ENCODE assay signal across 1 cellular context in the genomic region with DNA sequence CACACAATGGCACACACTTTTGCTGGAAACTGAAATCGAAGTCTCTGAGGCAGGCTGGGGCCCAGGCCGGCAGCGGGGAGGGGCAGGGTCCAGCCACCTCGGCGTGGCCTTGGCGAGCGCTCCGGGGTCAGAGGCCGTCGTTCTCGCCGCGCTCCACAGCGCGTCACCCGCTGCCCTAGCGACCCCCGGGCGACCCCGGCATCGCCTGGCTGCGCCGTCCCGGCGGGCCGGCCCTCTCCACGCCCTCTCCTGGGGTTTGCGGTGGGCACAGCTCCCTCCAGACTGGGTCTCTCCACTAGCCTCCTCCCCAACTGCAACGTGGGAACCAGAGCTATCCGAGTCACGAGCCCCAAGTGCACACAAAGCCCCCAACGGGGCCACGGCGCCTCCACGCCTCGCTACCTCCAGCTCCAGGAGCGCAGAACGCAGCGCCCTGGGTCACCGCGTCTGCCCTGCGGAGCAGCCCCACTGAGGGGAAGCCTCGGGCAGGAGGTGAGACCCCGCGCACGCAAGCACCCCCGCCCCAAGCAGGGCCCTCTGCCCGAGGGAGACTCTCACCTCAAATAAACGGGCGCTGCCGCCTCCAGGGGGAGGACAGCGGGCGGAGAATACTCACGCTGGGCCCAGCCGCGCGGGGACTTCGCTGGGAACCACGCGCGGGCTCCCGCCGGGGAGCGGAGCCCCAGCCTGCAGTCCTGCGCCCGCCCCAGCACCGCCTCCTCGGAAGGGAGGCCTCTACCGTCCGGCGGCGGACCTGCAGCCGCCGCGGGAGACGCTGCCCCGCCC.
TF ChIP-seq lines count a peak whose summit lies in the region.

No MANE protein-coding gene starts in this region.

TF ChIP-seq in K562, 482 proteins besides CTCF, POLR2A, EP300 and RAD21 (continued from another document and continues in another):
- TF ChIP-seq, protein P1, sequence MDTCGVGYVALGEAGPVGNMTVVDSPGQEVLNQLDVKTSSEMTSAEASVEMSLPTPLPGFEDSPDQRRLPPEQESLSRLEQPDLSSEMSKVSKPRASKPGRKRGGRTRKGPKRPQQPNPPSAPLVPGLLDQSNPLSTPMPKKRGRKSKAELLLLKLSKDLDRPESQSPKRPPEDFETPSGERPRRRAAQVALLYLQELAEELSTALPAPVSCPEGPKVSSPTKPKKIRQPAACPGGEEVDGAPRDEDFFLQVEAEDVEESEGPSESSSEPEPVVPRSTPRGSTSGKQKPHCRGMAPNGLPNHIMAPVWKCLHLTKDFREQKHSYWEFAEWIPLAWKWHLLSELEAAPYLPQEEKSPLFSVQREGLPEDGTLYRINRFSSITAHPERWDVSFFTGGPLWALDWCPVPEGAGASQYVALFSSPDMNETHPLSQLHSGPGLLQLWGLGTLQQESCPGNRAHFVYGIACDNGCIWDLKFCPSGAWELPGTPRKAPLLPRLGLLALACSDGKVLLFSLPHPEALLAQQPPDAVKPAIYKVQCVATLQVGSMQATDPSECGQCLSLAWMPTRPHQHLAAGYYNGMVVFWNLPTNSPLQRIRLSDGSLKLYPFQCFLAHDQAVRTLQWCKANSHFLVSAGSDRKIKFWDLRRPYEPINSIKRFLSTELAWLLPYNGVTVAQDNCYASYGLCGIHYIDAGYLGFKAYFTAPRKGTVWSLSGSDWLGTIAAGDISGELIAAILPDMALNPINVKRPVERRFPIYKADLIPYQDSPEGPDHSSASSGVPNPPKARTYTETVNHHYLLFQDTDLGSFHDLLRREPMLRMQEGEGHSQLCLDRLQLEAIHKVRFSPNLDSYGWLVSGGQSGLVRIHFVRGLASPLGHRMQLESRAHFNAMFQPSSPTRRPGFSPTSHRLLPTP (IDR thresholded peaks at IDR 0.05; ENCODE audit: borderline replicate concordance, extremely low read depth, insufficient read length), result no peak
- TF ChIP-seq ZNF12 (CRISPR knock-in tag; IDR thresholded peaks at IDR 0.05) (no peak), TFAP4 (CRISPR knock-in tag; IDR thresholded peaks at IDR 0.05; ENCODE audit: borderline replicate concordance) (peak; percentile 48; the same call in 1 of the 2 replicates), FOXK1 (CRISPR knock-in tag; IDR thresholded peaks at IDR 0.05; ENCODE audit: borderline replicate concordance) (no peak), ARHGAP35 (IDR thresholded peaks at IDR 0.05; ENCODE audit: partially characterized antibody) (no peak), SUPT5H (IDR thresholded peaks at IDR 0.05) (peak; percentile 85), KLF6 (CRISPR knock-in tag; IDR thresholded peaks at IDR 0.05; ENCODE audit: borderline replicate concordance) (no peak), ATF1 (CRISPR knock-in tag; IDR thresholded peaks at IDR 0.05) (no peak), ATF1 (tag; IDR thresholded peaks at IDR 0.05) (peak; percentile 62), GABPB1 (CRISPR knock-in tag; IDR thresholded peaks at IDR 0.05) (peak; percentile 51; the same call in 1 of the 2 replicates), SMARCB1 (IDR thresholded peaks at IDR 0.05; ENCODE audit: insufficient read length, low read depth) (peak; percentile 8), ZMIZ1 (IDR thresholded peaks at IDR 0.05; ENCODE audit: low read depth in 2 of 2, low read length in 2 of 2) (no peak), NCOA2 (IDR thresholded peaks at IDR 0.05; ENCODE audit: partially characterized antibody in 2 of 2) (no peak), PRMT5 (CRISPR knock-in tag; IDR thresholded peaks at IDR 0.05) (0 out of 2 replicates have a peak, but pooled peaks have one; percentile 68), TCFL5 (CRISPR knock-in tag; conservative IDR thresholded peaks at IDR 0.05) (no peak), ARID2 (IDR thresholded peaks at IDR 0.05) (no peak), VEZF1 (CRISPR knock-in tag; IDR thresholded peaks at IDR 0.05) (peak; percentile 85; the same call in 1 of the 2 replicates), ZNF384 (IDR thresholded peaks at IDR 0.05; ENCODE audit: low read depth, low read length) (no peak), GTF2E2 (tag; IDR thresholded peaks at IDR 0.05) (no peak), ZFPM2 (CRISPR knock-in tag; IDR thresholded peaks at IDR 0.05) (no peak), HMGN3 (IDR thresholded peaks at IDR 0.05; ENCODE audit: borderline replicate concordance, extremely low read depth, insufficient read length, low read depth, low read length) (peak; percentile 70), ETV1 (tag; conservative IDR thresholded peaks at IDR 0.05; ENCODE audit: low read depth) (no peak), CXXC5 (CRISPR knock-in tag; IDR thresholded peaks at IDR 0.05) (peak; percentile 68), MCM3 (IDR thresholded peaks at IDR 0.05) (no peak), ZNF717 (CRISPR knock-in tag; IDR thresholded peaks at IDR 0.05) (no peak), NR3C1 (CRISPR knock-in tag; IDR thresholded peaks at IDR 0.05) (peak; percentile 47; the same call in 1 of the 2 replicates), SAFB (IDR thresholded peaks at IDR 0.05; ENCODE audit: borderline replicate concordance, low read depth, low read length) (peak; percentile 87), NR4A1 (CRISPR knock-in tag; IDR thresholded peaks at IDR 0.05) (no peak), NR4A1 (tag; IDR thresholded peaks at IDR 0.05) (no peak), ATF7 (IDR thresholded peaks at IDR 0.05) (0 out of 2 replicates have a peak, but pooled peaks have one; percentile 25), MTF1 (CRISPR knock-in tag; IDR thresholded peaks at IDR 0.05; ENCODE audit: borderline replicate concordance) (no peak), ZNF224 (CRISPR knock-in tag; IDR thresholded peaks at IDR 0.05) (no peak), HDAC1 (IDR thresholded peaks at IDR 0.05) (peak in 1 of 2 experiments; percentile 57; a peak in 2 of 4 replicates), EP400 (IDR thresholded peaks at IDR 0.05) (peak; percentile 74; the same call in 1 of the 2 replicates), RBM25 (IDR thresholded peaks at IDR 0.05; ENCODE audit: low read depth, low read length, severe bottlenecking) (no peak), HCFC1 (IDR thresholded peaks at IDR 0.05; ENCODE audit: low read depth, low read length) (peak; percentile 44; the same call in 1 of the 2 replicates), MXI1 (IDR thresholded peaks at IDR 0.05; ENCODE audit: low read depth, low read length) (0 out of 2 replicates have a peak, but pooled peaks have one; percentile 16), TEAD2 (tag; IDR thresholded peaks at IDR 0.05) (no peak), ADNP (tag; IDR thresholded peaks at IDR 0.05) (no peak), RCOR1 (IDR thresholded peaks at IDR 0.05; ENCODE audit: borderline replicate concordance in 1 of 2, low read depth in 2 of 2, low read length in 2 of 2) (no peak), MITF (IDR thresholded peaks at IDR 0.05) (peak; percentile 9; the same call in 1 of the 2 replicates), TOE1 (IDR thresholded peaks at IDR 0.05; ENCODE audit: borderline replicate concordance) (0 out of 2 replicates have a peak, but pooled peaks have one; percentile 37), TOE1 (CRISPR knock-in tag; IDR thresholded peaks at IDR 0.05; ENCODE audit: borderline replicate concordance, low read depth) (no peak), SP1 (CRISPR knock-in tag; IDR thresholded peaks at IDR 0.05) (peak; percentile 7; the same call in 1 of the 2 replicates), GATAD2A (IDR thresholded peaks at IDR 0.05) (no peak)
- TF ChIP-seq, protein P2, sequence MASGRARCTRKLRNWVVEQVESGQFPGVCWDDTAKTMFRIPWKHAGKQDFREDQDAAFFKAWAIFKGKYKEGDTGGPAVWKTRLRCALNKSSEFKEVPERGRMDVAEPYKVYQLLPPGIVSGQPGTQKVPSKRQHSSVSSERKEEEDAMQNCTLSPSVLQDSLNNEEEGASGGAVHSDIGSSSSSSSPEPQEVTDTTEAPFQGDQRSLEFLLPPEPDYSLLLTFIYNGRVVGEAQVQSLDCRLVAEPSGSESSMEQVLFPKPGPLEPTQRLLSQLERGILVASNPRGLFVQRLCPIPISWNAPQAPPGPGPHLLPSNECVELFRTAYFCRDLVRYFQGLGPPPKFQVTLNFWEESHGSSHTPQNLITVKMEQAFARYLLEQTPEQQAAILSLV (tag; IDR thresholded peaks at IDR 0.05), result no peak
- TF ChIP-seq, protein P3, sequence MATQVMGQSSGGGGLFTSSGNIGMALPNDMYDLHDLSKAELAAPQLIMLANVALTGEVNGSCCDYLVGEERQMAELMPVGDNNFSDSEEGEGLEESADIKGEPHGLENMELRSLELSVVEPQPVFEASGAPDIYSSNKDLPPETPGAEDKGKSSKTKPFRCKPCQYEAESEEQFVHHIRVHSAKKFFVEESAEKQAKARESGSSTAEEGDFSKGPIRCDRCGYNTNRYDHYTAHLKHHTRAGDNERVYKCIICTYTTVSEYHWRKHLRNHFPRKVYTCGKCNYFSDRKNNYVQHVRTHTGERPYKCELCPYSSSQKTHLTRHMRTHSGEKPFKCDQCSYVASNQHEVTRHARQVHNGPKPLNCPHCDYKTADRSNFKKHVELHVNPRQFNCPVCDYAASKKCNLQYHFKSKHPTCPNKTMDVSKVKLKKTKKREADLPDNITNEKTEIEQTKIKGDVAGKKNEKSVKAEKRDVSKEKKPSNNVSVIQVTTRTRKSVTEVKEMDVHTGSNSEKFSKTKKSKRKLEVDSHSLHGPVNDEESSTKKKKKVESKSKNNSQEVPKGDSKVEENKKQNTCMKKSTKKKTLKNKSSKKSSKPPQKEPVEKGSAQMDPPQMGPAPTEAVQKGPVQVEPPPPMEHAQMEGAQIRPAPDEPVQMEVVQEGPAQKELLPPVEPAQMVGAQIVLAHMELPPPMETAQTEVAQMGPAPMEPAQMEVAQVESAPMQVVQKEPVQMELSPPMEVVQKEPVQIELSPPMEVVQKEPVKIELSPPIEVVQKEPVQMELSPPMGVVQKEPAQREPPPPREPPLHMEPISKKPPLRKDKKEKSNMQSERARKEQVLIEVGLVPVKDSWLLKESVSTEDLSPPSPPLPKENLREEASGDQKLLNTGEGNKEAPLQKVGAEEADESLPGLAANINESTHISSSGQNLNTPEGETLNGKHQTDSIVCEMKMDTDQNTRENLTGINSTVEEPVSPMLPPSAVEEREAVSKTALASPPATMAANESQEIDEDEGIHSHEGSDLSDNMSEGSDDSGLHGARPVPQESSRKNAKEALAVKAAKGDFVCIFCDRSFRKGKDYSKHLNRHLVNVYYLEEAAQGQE (CRISPR knock-in tag; IDR thresholded peaks at IDR 0.05; ENCODE audit: low read depth), result peak; percentile 50; the same call in 1 of the 2 replicates
- TF ChIP-seq, protein P4, sequence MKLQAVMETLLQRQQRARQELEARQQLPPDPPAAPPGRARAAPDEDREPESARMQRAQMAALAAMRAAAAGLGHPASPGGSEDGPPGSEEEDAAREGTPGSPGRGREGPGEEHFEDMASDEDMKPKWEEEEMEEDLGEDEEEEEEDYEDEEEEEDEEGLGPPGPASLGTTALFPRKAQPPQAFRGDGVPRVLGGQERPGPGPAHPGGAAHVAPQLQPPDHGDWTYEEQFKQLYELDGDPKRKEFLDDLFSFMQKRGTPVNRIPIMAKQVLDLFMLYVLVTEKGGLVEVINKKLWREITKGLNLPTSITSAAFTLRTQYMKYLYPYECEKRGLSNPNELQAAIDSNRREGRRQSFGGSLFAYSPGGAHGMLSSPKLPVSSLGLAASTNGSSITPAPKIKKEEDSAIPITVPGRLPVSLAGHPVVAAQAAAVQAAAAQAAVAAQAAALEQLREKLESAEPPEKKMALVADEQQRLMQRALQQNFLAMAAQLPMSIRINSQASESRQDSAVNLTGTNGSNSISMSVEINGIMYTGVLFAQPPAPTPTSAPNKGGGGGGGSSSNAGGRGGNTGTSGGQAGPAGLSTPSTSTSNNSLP (IDR thresholded peaks at IDR 0.05; ENCODE audit: borderline replicate concordance, low read depth, low read length), result no peak
